1 cellular context compared by ENCODE assay signal in the genomic region with DNA sequence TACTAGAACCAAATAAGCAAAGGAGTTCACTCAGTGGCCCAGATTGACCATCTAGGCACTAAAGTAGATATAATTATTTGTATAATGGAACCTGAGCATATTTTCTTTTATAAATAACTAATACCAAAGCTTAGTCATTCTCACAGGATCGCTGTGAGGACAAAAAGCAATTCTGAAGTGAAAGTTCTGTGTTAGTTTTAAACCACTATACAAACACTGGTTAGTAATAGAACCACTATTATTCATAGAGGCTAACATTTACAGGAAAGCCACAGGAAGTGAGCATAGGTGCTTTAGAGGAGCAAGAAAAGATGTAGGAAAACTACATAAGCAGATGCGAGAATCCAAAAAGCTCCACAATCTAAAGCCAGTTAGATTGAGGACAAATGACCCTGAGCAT.
TF ChIP-seq lines count a peak whose summit lies in the region.

No MANE protein-coding gene starts in this region.

TF ChIP-seq in IMR-90, 13 proteins besides CTCF, POLR2A, EP300 and RAD21 (continued from another document):
- TF ChIP-seq RCOR1 (IDR thresholded peaks at IDR 0.05; ENCODE audit: insufficient replicate concordance, low read length): no peak
- TF ChIP-seq CHD1 (IDR thresholded peaks at IDR 0.05; ENCODE audit: low read depth, low read length): no peak
- no peak for TF ChIP-seq MAZ (IDR thresholded peaks at IDR 0.05; ENCODE audit: borderline replicate concordance, low read depth, low read length)
- TF ChIP-seq SMC3 (IDR thresholded peaks at IDR 0.05; ENCODE audit: low read depth, low read length): no peak
- TF ChIP-seq NFE2L2 (IDR thresholded peaks at IDR 0.05; ENCODE audit: low read depth, low read length): no peak
- no peak for TF ChIP-seq MXI1 (IDR thresholded peaks at IDR 0.05; ENCODE audit: borderline replicate concordance, low read depth, low read length)
- TF ChIP-seq ELK1 (IDR thresholded peaks at IDR 0.05; ENCODE audit: borderline replicate concordance, low read depth, low read length): no peak
- TF ChIP-seq FOS (IDR thresholded peaks at IDR 0.05; ENCODE audit: low read depth, low read length): no peak
- no peak for TF ChIP-seq CEBPB (IDR thresholded peaks at IDR 0.05; ENCODE audit: low read depth, low read length)
- TF ChIP-seq RFX5 (IDR thresholded peaks at IDR 0.05; ENCODE audit: low read depth, low read length): no peak
- TF ChIP-seq USF2 (IDR thresholded peaks at IDR 0.05; ENCODE audit: low read depth, low read length): no peak
- TF ChIP-seq MAFK (IDR thresholded peaks at IDR 0.05; ENCODE audit: low read depth, low read length): no peak
